14 cellular contexts compared by ENCODE assay signal in genomic region chr19:6047256-6047655, GRCh38.
DNase-seq lines count a peak whose midpoint lies in the region; ATAC-seq, FAIRE-seq and TF ChIP-seq lines count a peak whose summit lies in the region.
"Had no signal": no experiment of that assay in that cellular context is flagged by ENCODE, and none has a peak within 500 bp of the region (broad histone marks: within the 10 kb centered on the region; RNA-seq: fewer than 3 reads in every experiment).

No MANE protein-coding gene starts in this region.

- H3K23ac ChIP-seq in mesenchymal stem cell (ENCODE audit: low read length in 2 of 2) = peak overlapping the region in 1 of 2 experiments; percentile 40

- H3K9me3 ChIP-seq in astrocyte (ENCODE audit: insufficient read depth, low read depth, low read length) (no peaks in the 10 kb centered on the region), mesenchymal stem cell (ENCODE audit: control insufficient read depth, low read length) (no peaks in the 10 kb centered on the region), stomach smooth muscle (ENCODE audit: control insufficient read depth in 2 of 2, low read length in 2 of 2) (no peaks in the 10 kb centered on the region), prostate gland (no peaks in the 10 kb centered on the region)

- H3K14ac ChIP-seq in mesenchymal stem cell (ENCODE audit: low read length in 2 of 2) = no peak overlapping the region

- H3K4me3 ChIP-seq in astrocyte (ENCODE audit: insufficient read depth, low read depth, low read length) (no peak overlapping the region), mesenchymal stem cell (ENCODE audit: insufficient read depth in 1 of 2, low read depth in 1 of 2, low read length in 2 of 2) (no peak overlapping the region), stomach smooth muscle (ENCODE audit: low read length in 2 of 2) (no peak overlapping the region), prostate gland (no peak overlapping the region)

- no peak overlapping the region for H2BK12ac ChIP-seq in mesenchymal stem cell (ENCODE audit: low read length in 2 of 2)

- H3K4me3 Mint-ChIP-seq in activated CD8-positive, alpha-beta T cell treated with anti-CD3 and anti-CD28 coated beads, Interleukin-2, amount 10 ng/mL, durations not matched to agents 7 days and 5 days = no peak overlapping the region
- H3K4me3 Mint-ChIP-seq in activated CD8-positive, alpha-beta T cell treated with anti-CD3 and anti-CD28 coated beads for 36 hours = no peak overlapping the region
- H3K4me3 Mint-ChIP-seq in astrocyte (ENCODE audit: unreplicated experiment) = no peak overlapping the region
- H3K4me3 Mint-ChIP-seq: CD8-positive, alpha-beta T cell had no signal

- no peak overlapping the region for H3K18ac ChIP-seq in mesenchymal stem cell (ENCODE audit: low read depth in 1 of 2, low read length in 2 of 2)

- CTCF ChIA-PET in activated CD8-positive, alpha-beta T cell treated with anti-CD3 and anti-CD28 coated beads, Interleukin-2, amount 10 ng/mL, durations not matched to agents 7 days and 5 days (lab: Charles Lee) = interaction anchor here (1.0 to 3.4 kb wide), 11 partner anchors 15 to 251 kb away, joined by 3 to 142 read pairs (median 5); no protein-coding TSS in a partner anchor
- CTCF ChIA-PET in activated CD8-positive, alpha-beta T cell treated with anti-CD3 and anti-CD28 coated beads for 36 hours (lab: Charles Lee) = interaction anchor here (1.0 to 8.8 kb wide), 8 partner anchors 22 to 243 kb away, joined by 3 to 218 read pairs (median 6); partner anchors contain the start of gene NRTN

- H3K4ac ChIP-seq in mesenchymal stem cell (ENCODE audit: low read depth in 1 of 2, low read length in 2 of 2) = no peak overlapping the region

- H3K79me2 ChIP-seq in astrocyte (ENCODE audit: insufficient read depth, low read length) = no peaks in the 10 kb centered on the region

- H4K8ac ChIP-seq in mesenchymal stem cell (ENCODE audit: low read length) = no peak overlapping the region

- H3K9me3 Mint-ChIP-seq in activated CD8-positive, alpha-beta T cell treated with anti-CD3 and anti-CD28 coated beads, Interleukin-2, amount 10 ng/mL, durations not matched to agents 7 days and 5 days (ENCODE audit: insufficient read depth) = no peaks in the 10 kb centered on the region
- H3K9me3 Mint-ChIP-seq in activated CD8-positive, alpha-beta T cell treated with anti-CD3 and anti-CD28 coated beads for 36 hours = no peaks in the 10 kb centered on the region
- H3K9me3 Mint-ChIP-seq in astrocyte (ENCODE audit: unreplicated experiment) = no peaks in the 10 kb centered on the region
- H3K9me3 Mint-ChIP-seq: CD8-positive, alpha-beta T cell had no signal

- H3K36me3 ChIP-seq in astrocyte (ENCODE audit: insufficient read depth, low read length) (no peaks in the 10 kb centered on the region), mesenchymal stem cell (ENCODE audit: control insufficient read depth in 1 of 2, insufficient read depth in 2 of 2, low read depth in 1 of 2, low read length in 2 of 2) (peaks cover 0 to 32% of the 10 kb centered on the region in 2 experiments), stomach smooth muscle (ENCODE audit: control insufficient read depth in 2 of 2, insufficient read depth in 2 of 2, low read length in 2 of 2) (peaks cover 23 to 28% of the 10 kb centered on the region in 2 donors), prostate gland (no peaks in the 10 kb centered on the region)

- H3K9ac ChIP-seq in astrocyte (ENCODE audit: low read length) (no peak overlapping the region), mesenchymal stem cell (ENCODE audit: low read length) (no peak overlapping the region), stomach smooth muscle (ENCODE audit: low read length in 2 of 2) (peak overlapping the region in 1 of 2 donors; percentile 29)

- DNase-seq in activated CD8-positive, alpha-beta T cell treated with anti-CD3 and anti-CD28 coated beads, Interleukin-2, amount 10 ng/mL, durations not matched to agents 7 days and 5 days = peak; percentile 17
- DNase-seq in activated CD8-positive, alpha-beta T cell treated with anti-CD3 and anti-CD28 coated beads for 36 hours = no peak
- DNase-seq in astrocyte (ENCODE audit: low read depth) = no peak
- DNase-seq in mesenchymal stem cell = no peak
- DNase-seq in prostate gland (ENCODE audit: low spot score) = no peak
- no peak for DNase-seq in activated naive CD4-positive, alpha-beta T cell treated with anti-CD3 and anti-CD28 coated beads, Interleukin-2, amount 50 U/mL, for 16 hours
- DNase-seq: C1 segment of cervical spinal cord, NCI-H1436 had no signal

- no peak overlapping the region for H2BK120ac ChIP-seq in mesenchymal stem cell (ENCODE audit: low read depth, low read length)

- peaks cover 5% of the 10 kb centered on the region for H3K4me1 Mint-ChIP-seq in activated CD8-positive, alpha-beta T cell treated with anti-CD3 and anti-CD28 coated beads, Interleukin-2, amount 10 ng/mL, durations not matched to agents 7 days and 5 days (ENCODE audit: low read depth)
- H3K4me1 Mint-ChIP-seq in activated CD8-positive, alpha-beta T cell treated with anti-CD3 and anti-CD28 coated beads for 36 hours (ENCODE audit: low read depth) = peaks cover 3% of the 10 kb centered on the region
- peaks cover 1% of the 10 kb centered on the region for H3K4me1 Mint-ChIP-seq in astrocyte (ENCODE audit: low read depth, unreplicated experiment)

- no peaks in the 10 kb centered on the region for H3K36me3 Mint-ChIP-seq in activated CD8-positive, alpha-beta T cell treated with anti-CD3 and anti-CD28 coated beads, Interleukin-2, amount 10 ng/mL, durations not matched to agents 7 days and 5 days (ENCODE audit: low read depth)
- H3K36me3 Mint-ChIP-seq in activated CD8-positive, alpha-beta T cell treated with anti-CD3 and anti-CD28 coated beads for 36 hours (ENCODE audit: low read depth) = no peaks in the 10 kb centered on the region
- H3K36me3 Mint-ChIP-seq in astrocyte (ENCODE audit: low read depth, unreplicated experiment) = no peaks in the 10 kb centered on the region

- no peak overlapping the region for H4K91ac ChIP-seq in mesenchymal stem cell (ENCODE audit: low read length)

- no peak for TF ChIP-seq CTCF in activated CD8-positive, alpha-beta T cell treated with anti-CD3 and anti-CD28 coated beads for 36 hours (IDR thresholded peaks at IDR 0.05)
- TF ChIP-seq CTCF in astrocyte (IDR thresholded peaks at IDR 0.05; ENCODE audit: insufficient read depth, low read depth, low read length) = no peak
- TF ChIP-seq CTCF in prostate gland (IDR thresholded peaks at IDR 0.05) = no peak

- 89% methylated on average over 18 of the region's 18 CpGs for WGBS in mesenchymal stem cell
- WGBS in prostate gland = 63% methylated on average over 18 of the region's 18 CpGs

- no peak overlapping the region for H2BK5ac ChIP-seq in mesenchymal stem cell (ENCODE audit: low read depth, low read length, poor library complexity, severe bottlenecking)

- no peaks in the 10 kb centered on the region for H4K20me1 ChIP-seq in astrocyte (ENCODE audit: insufficient read depth, low read length)

- no peak overlapping the region for H2BK15ac ChIP-seq in mesenchymal stem cell (ENCODE audit: low read depth, poor library complexity, severe bottlenecking)

- H3K27ac ChIP-seq in astrocyte (ENCODE audit: low read depth, low read length) (no peak overlapping the region), mesenchymal stem cell (ENCODE audit: low read length, poor library complexity, severe bottlenecking) (no peak overlapping the region), stomach smooth muscle (ENCODE audit: low read length) (peak overlapping the region; percentile 64), prostate gland (no peak overlapping the region)

- no peak overlapping the region for H3K27ac Mint-ChIP-seq in activated CD8-positive, alpha-beta T cell treated with anti-CD3 and anti-CD28 coated beads, Interleukin-2, amount 10 ng/mL, durations not matched to agents 7 days and 5 days
- no peak overlapping the region for H3K27ac Mint-ChIP-seq in activated CD8-positive, alpha-beta T cell treated with anti-CD3 and anti-CD28 coated beads for 36 hours
- H3K27ac Mint-ChIP-seq in astrocyte (ENCODE audit: unreplicated experiment) = peak overlapping the region; percentile 18
- H3K27ac Mint-ChIP-seq: CD8-positive, alpha-beta T cell had no signal

- no peaks in the 10 kb centered on the region for H3K27me3 ChIP-seq in astrocyte (ENCODE audit: insufficient read depth, low read length)
- H3K27me3 ChIP-seq in mesenchymal stem cell (ENCODE audit: control insufficient read depth in 1 of 2, insufficient read depth in 1 of 2, low read length in 2 of 2) = no peaks in the 10 kb centered on the region
- no peaks in the 10 kb centered on the region for H3K27me3 ChIP-seq in stomach smooth muscle (ENCODE audit: control insufficient read depth in 1 of 2, insufficient read depth in 2 of 2, low read length in 2 of 2)
- no peaks in the 10 kb centered on the region for H3K27me3 ChIP-seq in prostate gland (replicated peaks; ENCODE audit: insufficient read depth)

- FAIRE-seq in astrocyte (lab: Jason Lieb, UNC) = no peak
- FAIRE-seq: GM12891, RCC 7860 had no signal

- POLR2A ChIA-PET in activated CD8-positive, alpha-beta T cell treated with anti-CD3 and anti-CD28 coated beads, Interleukin-2, amount 10 ng/mL, durations not matched to agents 7 days and 5 days (lab: Charles Lee) = no interaction called here
- POLR2A ChIA-PET in activated CD8-positive, alpha-beta T cell treated with anti-CD3 and anti-CD28 coated beads for 36 hours (lab: Charles Lee) = no interaction called here

- no peak for ATAC-seq in activated CD8-positive, alpha-beta T cell treated with anti-CD3 and anti-CD28 coated beads, Interleukin-2, amount 10 ng/mL, durations not matched to agents 7 days and 5 days
- no peak for ATAC-seq in activated CD8-positive, alpha-beta T cell treated with anti-CD3 and anti-CD28 coated beads for 36 hours
- no peak for ATAC-seq in GM21529 (IDR thresholded peaks at IDR 0.05; ENCODE audit: unreplicated experiment)
- ATAC-seq: CD8-positive, alpha-beta T cell; Right ventricle myocardium inferior had no signal

- no peaks in the 10 kb centered on the region for H3K79me1 ChIP-seq in mesenchymal stem cell (replicated peaks; ENCODE audit: low read length, poor library complexity, severe bottlenecking)

- H2AFZ ChIP-seq in astrocyte (ENCODE audit: low read depth, low read length) (no peak overlapping the region), mesenchymal stem cell (ENCODE audit: low read depth, low read length) (peak overlapping the region; percentile 37)

- no peaks in the 10 kb centered on the region for H3K27me3 Mint-ChIP-seq in activated CD8-positive, alpha-beta T cell treated with anti-CD3 and anti-CD28 coated beads, Interleukin-2, amount 10 ng/mL, durations not matched to agents 7 days and 5 days (ENCODE audit: low read depth)
- no peaks in the 10 kb centered on the region for H3K27me3 Mint-ChIP-seq in activated CD8-positive, alpha-beta T cell treated with anti-CD3 and anti-CD28 coated beads for 36 hours
- peaks cover 14% of the 10 kb centered on the region for H3K27me3 Mint-ChIP-seq in astrocyte (ENCODE audit: low read depth, unreplicated experiment)

- H3K4me2 ChIP-seq in astrocyte (ENCODE audit: low read length) = no peak overlapping the region
- H3K4me2 ChIP-seq in mesenchymal stem cell (ENCODE audit: low read length, poor library complexity, severe bottlenecking) = no peak overlapping the region

- H3K4me1 ChIP-seq in astrocyte (ENCODE audit: insufficient read depth, low read length) (no peaks in the 10 kb centered on the region), mesenchymal stem cell (ENCODE audit: control insufficient read depth, insufficient read depth, low read depth, low read length) (peaks cover 2% of the 10 kb centered on the region), stomach smooth muscle (ENCODE audit: control insufficient read depth, insufficient read depth, low read length) (peaks cover 25% of the 10 kb centered on the region), prostate gland (replicated peaks) (no peaks in the 10 kb centered on the region)

- intact Hi-C loops in activated CD8-positive, alpha-beta T cell treated with anti-CD3 and anti-CD28 coated beads for 36 hours (cut with micrococcal nuclease) = no loop called here
- intact Hi-C loops in prostate gland (cut with DNase I) = loop anchor here (5.0 kb wide), 2 partner anchors 170 to 250 kb away; no protein-coding TSS in a partner anchor

- no peak overlapping the region for H2AK5ac ChIP-seq in mesenchymal stem cell (ENCODE audit: low read length, severe bottlenecking)

- no peak for TF ChIP-seq POLR2A in prostate gland (IDR thresholded peaks at IDR 0.05)
